Comparison of ENCODE assay signal across 1 cellular context in the genomic region with DNA sequence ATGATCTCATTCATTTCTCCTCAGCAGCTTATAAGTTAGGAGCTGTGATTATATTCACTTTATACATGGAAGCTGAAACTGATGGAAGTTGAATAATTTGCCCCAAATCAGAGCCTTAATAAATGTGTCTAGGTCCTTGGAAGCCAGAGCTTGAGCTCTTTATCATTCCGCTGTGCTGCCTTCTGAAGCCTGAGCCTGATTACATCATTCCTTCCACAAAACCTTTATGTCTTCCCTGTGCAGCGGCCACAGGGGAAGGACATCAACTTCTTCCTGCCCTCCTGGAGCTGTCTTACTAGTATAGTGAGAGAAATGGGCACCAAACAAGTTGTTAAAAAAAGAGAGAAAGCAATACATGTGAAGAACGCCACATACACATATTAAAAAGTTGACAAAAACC.
TF ChIP-seq lines count a peak whose summit lies in the region.

No MANE protein-coding gene starts in this region.

TF ChIP-seq in WTC11, 78 proteins besides CTCF, POLR2A, EP300 and RAD21 (continued from another document):
- TF ChIP-seq FOXP1 (CRISPR knock-in tag; IDR thresholded peaks at IDR 0.05; ENCODE audit: borderline replicate concordance) (no peak), SMAD3 (CRISPR knock-in tag; IDR thresholded peaks at IDR 0.05; ENCODE audit: borderline replicate concordance) (no peak), GRHL2 (CRISPR knock-in tag; IDR thresholded peaks at IDR 0.05; ENCODE audit: insufficient replicate concordance, severe bottlenecking) (no peak), MXD4 (CRISPR knock-in tag; IDR thresholded peaks at IDR 0.05; ENCODE audit: borderline replicate concordance) (no peak), ZNF121 (CRISPR knock-in tag; IDR thresholded peaks at IDR 0.05) (no peak), NR1H2 (CRISPR knock-in tag; IDR thresholded peaks at IDR 0.05) (no peak), ZNF232 (CRISPR knock-in tag; IDR thresholded peaks at IDR 0.05) (no peak)
- TF ChIP-seq, protein P1, sequence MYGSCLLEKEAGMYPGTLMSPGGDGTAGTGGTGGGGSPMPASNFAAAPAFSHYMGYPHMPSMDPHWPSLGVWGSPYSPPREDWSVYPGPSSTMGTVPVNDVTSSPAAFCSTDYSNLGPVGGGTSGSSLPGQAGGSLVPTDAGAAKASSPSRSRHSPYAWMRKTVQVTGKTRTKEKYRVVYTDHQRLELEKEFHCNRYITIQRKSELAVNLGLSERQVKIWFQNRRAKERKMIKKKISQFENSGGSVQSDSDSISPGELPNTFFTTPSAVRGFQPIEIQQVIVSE (CRISPR knock-in tag; IDR thresholded peaks at IDR 0.05; ENCODE audit: borderline replicate concordance), result no peak
- TF ChIP-seq, protein P2, sequence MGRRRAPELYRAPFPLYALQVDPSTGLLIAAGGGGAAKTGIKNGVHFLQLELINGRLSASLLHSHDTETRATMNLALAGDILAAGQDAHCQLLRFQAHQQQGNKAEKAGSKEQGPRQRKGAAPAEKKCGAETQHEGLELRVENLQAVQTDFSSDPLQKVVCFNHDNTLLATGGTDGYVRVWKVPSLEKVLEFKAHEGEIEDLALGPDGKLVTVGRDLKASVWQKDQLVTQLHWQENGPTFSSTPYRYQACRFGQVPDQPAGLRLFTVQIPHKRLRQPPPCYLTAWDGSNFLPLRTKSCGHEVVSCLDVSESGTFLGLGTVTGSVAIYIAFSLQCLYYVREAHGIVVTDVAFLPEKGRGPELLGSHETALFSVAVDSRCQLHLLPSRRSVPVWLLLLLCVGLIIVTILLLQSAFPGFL (CRISPR knock-in tag; IDR thresholded peaks at IDR 0.05; ENCODE audit: borderline replicate concordance), result no peak
- TF ChIP-seq, protein P3, sequence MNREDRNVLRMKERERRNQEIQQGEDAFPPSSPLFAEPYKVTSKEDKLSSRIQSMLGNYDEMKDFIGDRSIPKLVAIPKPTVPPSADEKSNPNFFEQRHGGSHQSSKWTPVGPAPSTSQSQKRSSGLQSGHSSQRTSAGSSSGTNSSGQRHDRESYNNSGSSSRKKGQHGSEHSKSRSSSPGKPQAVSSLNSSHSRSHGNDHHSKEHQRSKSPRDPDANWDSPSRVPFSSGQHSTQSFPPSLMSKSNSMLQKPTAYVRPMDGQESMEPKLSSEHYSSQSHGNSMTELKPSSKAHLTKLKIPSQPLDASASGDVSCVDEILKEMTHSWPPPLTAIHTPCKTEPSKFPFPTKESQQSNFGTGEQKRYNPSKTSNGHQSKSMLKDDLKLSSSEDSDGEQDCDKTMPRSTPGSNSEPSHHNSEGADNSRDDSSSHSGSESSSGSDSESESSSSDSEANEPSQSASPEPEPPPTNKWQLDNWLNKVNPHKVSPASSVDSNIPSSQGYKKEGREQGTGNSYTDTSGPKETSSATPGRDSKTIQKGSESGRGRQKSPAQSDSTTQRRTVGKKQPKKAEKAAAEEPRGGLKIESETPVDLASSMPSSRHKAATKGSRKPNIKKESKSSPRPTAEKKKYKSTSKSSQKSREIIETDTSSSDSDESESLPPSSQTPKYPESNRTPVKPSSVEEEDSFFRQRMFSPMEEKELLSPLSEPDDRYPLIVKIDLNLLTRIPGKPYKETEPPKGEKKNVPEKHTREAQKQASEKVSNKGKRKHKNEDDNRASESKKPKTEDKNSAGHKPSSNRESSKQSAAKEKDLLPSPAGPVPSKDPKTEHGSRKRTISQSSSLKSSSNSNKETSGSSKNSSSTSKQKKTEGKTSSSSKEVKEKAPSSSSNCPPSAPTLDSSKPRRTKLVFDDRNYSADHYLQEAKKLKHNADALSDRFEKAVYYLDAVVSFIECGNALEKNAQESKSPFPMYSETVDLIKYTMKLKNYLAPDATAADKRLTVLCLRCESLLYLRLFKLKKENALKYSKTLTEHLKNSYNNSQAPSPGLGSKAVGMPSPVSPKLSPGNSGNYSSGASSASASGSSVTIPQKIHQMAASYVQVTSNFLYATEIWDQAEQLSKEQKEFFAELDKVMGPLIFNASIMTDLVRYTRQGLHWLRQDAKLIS (CRISPR knock-in tag; IDR thresholded peaks at IDR 0.05; ENCODE audit: borderline replicate concordance), result no peak
- TF ChIP-seq, protein P4, sequence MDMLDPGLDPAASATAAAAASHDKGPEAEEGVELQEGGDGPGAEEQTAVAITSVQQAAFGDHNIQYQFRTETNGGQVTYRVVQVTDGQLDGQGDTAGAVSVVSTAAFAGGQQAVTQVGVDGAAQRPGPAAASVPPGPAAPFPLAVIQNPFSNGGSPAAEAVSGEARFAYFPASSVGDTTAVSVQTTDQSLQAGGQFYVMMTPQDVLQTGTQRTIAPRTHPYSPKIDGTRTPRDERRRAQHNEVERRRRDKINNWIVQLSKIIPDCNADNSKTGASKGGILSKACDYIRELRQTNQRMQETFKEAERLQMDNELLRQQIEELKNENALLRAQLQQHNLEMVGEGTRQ (CRISPR knock-in tag; IDR thresholded peaks at IDR 0.05), result no peak
- TF ChIP-seq, protein P5, sequence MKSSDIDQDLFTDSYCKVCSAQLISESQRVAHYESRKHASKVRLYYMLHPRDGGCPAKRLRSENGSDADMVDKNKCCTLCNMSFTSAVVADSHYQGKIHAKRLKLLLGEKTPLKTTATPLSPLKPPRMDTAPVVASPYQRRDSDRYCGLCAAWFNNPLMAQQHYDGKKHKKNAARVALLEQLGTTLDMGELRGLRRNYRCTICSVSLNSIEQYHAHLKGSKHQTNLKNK (CRISPR knock-in tag; IDR thresholded peaks at IDR 0.05), result no peak
- TF ChIP-seq, protein P6, sequence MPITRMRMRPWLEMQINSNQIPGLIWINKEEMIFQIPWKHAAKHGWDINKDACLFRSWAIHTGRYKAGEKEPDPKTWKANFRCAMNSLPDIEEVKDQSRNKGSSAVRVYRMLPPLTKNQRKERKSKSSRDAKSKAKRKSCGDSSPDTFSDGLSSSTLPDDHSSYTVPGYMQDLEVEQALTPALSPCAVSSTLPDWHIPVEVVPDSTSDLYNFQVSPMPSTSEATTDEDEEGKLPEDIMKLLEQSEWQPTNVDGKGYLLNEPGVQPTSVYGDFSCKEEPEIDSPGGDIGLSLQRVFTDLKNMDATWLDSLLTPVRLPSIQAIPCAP (CRISPR knock-in tag; IDR thresholded peaks at IDR 0.05), result no peak
- TF ChIP-seq, protein P7, sequence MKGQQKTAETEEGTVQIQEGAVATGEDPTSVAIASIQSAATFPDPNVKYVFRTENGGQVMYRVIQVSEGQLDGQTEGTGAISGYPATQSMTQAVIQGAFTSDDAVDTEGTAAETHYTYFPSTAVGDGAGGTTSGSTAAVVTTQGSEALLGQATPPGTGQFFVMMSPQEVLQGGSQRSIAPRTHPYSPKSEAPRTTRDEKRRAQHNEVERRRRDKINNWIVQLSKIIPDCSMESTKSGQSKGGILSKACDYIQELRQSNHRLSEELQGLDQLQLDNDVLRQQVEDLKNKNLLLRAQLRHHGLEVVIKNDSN (CRISPR knock-in tag; IDR thresholded peaks at IDR 0.05), result no peak
